ENCODE assay signal across 8 cellular contexts in the genomic region with DNA sequence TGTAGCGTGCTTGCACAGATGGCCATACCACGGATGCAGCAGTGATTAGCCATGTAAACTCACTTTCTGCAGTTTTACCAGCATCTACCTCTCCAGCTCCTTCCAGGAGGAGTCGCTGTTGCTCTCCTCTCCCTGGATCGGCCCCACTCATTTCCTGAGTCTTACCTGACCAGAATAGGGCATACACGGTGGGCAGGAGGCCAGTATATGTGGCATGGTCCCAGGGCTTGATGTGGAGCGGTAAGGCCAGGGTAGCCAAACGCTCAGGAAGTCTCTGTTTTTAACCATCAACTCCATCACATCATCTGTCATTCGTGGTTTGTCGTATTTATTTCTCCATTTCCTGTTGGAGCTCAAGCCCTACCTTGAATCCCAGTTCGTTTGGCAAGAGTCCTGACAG.
DNase-seq lines count a peak whose midpoint lies in the region; ATAC-seq and TF ChIP-seq lines count a peak whose summit lies in the region.

No MANE protein-coding gene starts in this region.

- no peaks in the 10 kb centered on the region for H3K4me1 Mint-ChIP-seq in activated naive CD8-positive, alpha-beta T cell treated with anti-CD3 and anti-CD28 coated beads for 36 hours

- H3K27ac Mint-ChIP-seq in activated naive CD8-positive, alpha-beta T cell treated with anti-CD3 and anti-CD28 coated beads for 36 hours = no peak overlapping the region

- H3K36me3 Mint-ChIP-seq in activated naive CD8-positive, alpha-beta T cell treated with anti-CD3 and anti-CD28 coated beads for 36 hours = no peaks in the 10 kb centered on the region

- no peaks in the 10 kb centered on the region for H3K27me3 Mint-ChIP-seq in activated naive CD8-positive, alpha-beta T cell treated with anti-CD3 and anti-CD28 coated beads for 36 hours

- no peak overlapping the region for H3K4me3 Mint-ChIP-seq in activated naive CD8-positive, alpha-beta T cell treated with anti-CD3 and anti-CD28 coated beads for 36 hours

- TF ChIP-seq EP300 in Ishikawa (IDR thresholded peaks at IDR 0.05; ENCODE audit: borderline replicate concordance) = no peak

- no peaks in the 10 kb centered on the region for H3K9me3 Mint-ChIP-seq in activated naive CD8-positive, alpha-beta T cell treated with anti-CD3 and anti-CD28 coated beads for 36 hours

- peak; percentile 7 to 27 for DNase-seq in NCI-H2081 (lab: John Stamatoyannopoulos, UW)
- DNase-seq in NCI-H2081 treated with DMSO at 0.1 percent for 48 hours (lab: John Stamatoyannopoulos, UW) = no peak
- DNase-seq in activated naive CD8-positive, alpha-beta T cell treated with anti-CD3 and anti-CD28 coated beads for 36 hours = peak; percentile 16
- DNase-seq in left kidney (ENCODE audit: low read depth, low spot score) = peak; percentile 82

- ATAC-seq in HG02763 (IDR thresholded peaks at IDR 0.05; ENCODE audit: unreplicated experiment) (no peak), HG03175 (IDR thresholded peaks at IDR 0.05; ENCODE audit: unreplicated experiment) (no peak), GM21825 (IDR thresholded peaks at IDR 0.05; ENCODE audit: unreplicated experiment) (no peak)

- peak; percentile 66 for TF ChIP-seq RAD21 in Ishikawa (IDR thresholded peaks at IDR 0.05; ENCODE audit: low read depth)

TF ChIP-seq in Ishikawa, 13 proteins besides CTCF, POLR2A, EP300 and RAD21:
- TF ChIP-seq CREB1 (IDR thresholded peaks at IDR 0.05; ENCODE audit: low read depth) (no peak), ZBTB7A (IDR thresholded peaks at IDR 0.05; ENCODE audit: low read depth) (no peak), YY1 (IDR thresholded peaks at IDR 0.05; ENCODE audit: low read depth) (no peak), EGR1 (IDR thresholded peaks at IDR 0.05) (no peak), CEBPB (IDR thresholded peaks at IDR 0.05) (no peak), TAF1 (IDR thresholded peaks at IDR 0.05; ENCODE audit: low read depth) (no peak), TEAD4 (IDR thresholded peaks at IDR 0.05) (no peak), FOXM1 (IDR thresholded peaks at IDR 0.05; ENCODE audit: borderline replicate concordance, low read depth) (no peak), NFIC (IDR thresholded peaks at IDR 0.05) (no peak), TCF12 (IDR thresholded peaks at IDR 0.05; ENCODE audit: low read depth) (no peak)
- TF ChIP-seq, protein P1, sequence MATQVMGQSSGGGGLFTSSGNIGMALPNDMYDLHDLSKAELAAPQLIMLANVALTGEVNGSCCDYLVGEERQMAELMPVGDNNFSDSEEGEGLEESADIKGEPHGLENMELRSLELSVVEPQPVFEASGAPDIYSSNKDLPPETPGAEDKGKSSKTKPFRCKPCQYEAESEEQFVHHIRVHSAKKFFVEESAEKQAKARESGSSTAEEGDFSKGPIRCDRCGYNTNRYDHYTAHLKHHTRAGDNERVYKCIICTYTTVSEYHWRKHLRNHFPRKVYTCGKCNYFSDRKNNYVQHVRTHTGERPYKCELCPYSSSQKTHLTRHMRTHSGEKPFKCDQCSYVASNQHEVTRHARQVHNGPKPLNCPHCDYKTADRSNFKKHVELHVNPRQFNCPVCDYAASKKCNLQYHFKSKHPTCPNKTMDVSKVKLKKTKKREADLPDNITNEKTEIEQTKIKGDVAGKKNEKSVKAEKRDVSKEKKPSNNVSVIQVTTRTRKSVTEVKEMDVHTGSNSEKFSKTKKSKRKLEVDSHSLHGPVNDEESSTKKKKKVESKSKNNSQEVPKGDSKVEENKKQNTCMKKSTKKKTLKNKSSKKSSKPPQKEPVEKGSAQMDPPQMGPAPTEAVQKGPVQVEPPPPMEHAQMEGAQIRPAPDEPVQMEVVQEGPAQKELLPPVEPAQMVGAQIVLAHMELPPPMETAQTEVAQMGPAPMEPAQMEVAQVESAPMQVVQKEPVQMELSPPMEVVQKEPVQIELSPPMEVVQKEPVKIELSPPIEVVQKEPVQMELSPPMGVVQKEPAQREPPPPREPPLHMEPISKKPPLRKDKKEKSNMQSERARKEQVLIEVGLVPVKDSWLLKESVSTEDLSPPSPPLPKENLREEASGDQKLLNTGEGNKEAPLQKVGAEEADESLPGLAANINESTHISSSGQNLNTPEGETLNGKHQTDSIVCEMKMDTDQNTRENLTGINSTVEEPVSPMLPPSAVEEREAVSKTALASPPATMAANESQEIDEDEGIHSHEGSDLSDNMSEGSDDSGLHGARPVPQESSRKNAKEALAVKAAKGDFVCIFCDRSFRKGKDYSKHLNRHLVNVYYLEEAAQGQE (IDR thresholded peaks at IDR 0.05; ENCODE audit: low read depth) = no peak
- TF ChIP-seq, protein P2, sequence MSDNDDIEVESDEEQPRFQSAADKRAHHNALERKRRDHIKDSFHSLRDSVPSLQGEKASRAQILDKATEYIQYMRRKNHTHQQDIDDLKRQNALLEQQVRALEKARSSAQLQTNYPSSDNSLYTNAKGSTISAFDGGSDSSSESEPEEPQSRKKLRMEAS (IDR thresholded peaks at IDR 0.05) = no peak
- TF ChIP-seq, protein P3, sequence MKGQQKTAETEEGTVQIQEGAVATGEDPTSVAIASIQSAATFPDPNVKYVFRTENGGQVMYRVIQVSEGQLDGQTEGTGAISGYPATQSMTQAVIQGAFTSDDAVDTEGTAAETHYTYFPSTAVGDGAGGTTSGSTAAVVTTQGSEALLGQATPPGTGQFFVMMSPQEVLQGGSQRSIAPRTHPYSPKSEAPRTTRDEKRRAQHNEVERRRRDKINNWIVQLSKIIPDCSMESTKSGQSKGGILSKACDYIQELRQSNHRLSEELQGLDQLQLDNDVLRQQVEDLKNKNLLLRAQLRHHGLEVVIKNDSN (IDR thresholded peaks at IDR 0.05) = no peak
